In the genomic region with DNA sequence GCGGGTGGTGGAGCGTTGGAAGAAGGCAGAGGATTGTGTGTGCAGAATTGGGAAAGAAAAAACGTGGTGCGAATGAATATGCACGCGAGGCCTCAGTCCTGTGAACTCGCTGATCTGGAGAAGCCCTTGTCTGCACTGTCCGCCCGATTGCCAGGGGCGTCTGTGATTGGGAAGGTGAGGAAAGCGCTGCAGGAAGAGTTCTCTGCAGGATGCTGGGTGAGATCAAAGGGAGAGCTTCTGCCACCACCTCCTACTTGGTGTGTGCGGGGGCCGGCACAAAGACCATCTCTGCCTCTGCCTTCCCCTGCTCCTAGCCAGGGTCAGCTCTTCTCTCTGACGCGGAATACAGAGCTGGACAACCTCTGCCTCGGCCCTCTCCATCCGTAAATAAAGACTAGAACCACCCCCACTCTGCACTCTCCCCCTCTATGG, we compare ENCODE assay signal across 9 cellular contexts. TPM values are rescaled to one million over a fixed set of nuclear protein-coding genes. Genes with fewer than 3 reads are reported as not detected.
DNase-seq lines count a peak whose midpoint lies in the region; ATAC-seq and TF ChIP-seq lines count a peak whose summit lies in the region.
"Had no signal": no experiment of that assay in that cellular context is flagged by ENCODE, and none has a peak within 500 bp of the region (broad histone marks: within the 10 kb centered on the region; RNA-seq: fewer than 3 reads in every experiment).

No MANE protein-coding gene starts in this region.

- H3K36me3 Mint-ChIP-seq in naive thymus-derived CD8-positive, alpha-beta T cell, result peaks cover 0 to 11% (median 4%) of the 10 kb centered on the region in 3 donors

- no peak overlapping the region for H3K9ac ChIP-seq in Karpas-422 (ENCODE audit: low read length)

- H3K4me3 Mint-ChIP-seq in naive thymus-derived CD8-positive, alpha-beta T cell, result peak overlapping the region; percentile 72 to 98 (median 92)

- H3K4me1 ChIP-seq in BE2C (peaks cover 9% of the 10 kb centered on the region), Karpas-422 (ENCODE audit: low read length) (peaks cover 23% of the 10 kb centered on the region)
- H3K4me1 ChIP-seq: foreskin keratinocyte had no signal

- H3K4me3 ChIP-seq in BE2C (ENCODE audit: low read depth, low read length), result peak overlapping the region; percentile 53
- H3K4me3 ChIP-seq in Karpas-422 (ENCODE audit: low read length), result peak overlapping the region; percentile 34; the same call in 1 of the 2 replicates
- H3K4me3 ChIP-seq in dorsolateral prefrontal cortex, result peak overlapping the region; percentile 64 to 100 (median 98)

- DNase-seq in BE2C (no peak), Karpas-422 (no peak), dorsolateral prefrontal cortex (no peak), HCEC 1CT (no peak), cortex of kidney (lab: John Stamatoyannopoulos, UW) (no peak)
- no peak for DNase-seq in naive thymus-derived CD8-positive, alpha-beta T cell
- DNase-seq in stimulated activated CD4-positive, alpha-beta T cell treated with anti-CD3 and anti-CD28 coated beads, Interleukin-2, amount 100 ng/mL, for 24 hours, result no peak

- H3K27me3 ChIP-seq in BE2C (no peaks in the 10 kb centered on the region), Karpas-422 (ENCODE audit: low read length) (no peaks in the 10 kb centered on the region), dorsolateral prefrontal cortex (no peaks in the 10 kb centered on the region)
- H3K27me3 ChIP-seq: foreskin keratinocyte had no signal

- POLR2A ChIA-PET in naive thymus-derived CD8-positive, alpha-beta T cell (lab: Charles Lee), result interaction anchor here (0.6 to 1.7 kb wide), 13 partner anchors 12 to 1232 kb away, joined by 3 to 11 read pairs (median 3); a partner anchor contains a TSS

- H4K20me1 ChIP-seq in Karpas-422 (ENCODE audit: insufficient read depth, low read depth, low read length), result peaks cover 22% of the 10 kb centered on the region; the same call in 1 of the 2 replicates

- peak overlapping the region in 7 of 10 donors; percentile 57 to 98 (median 82) for H3K27ac Mint-ChIP-seq in naive thymus-derived CD8-positive, alpha-beta T cell

- no peaks in the 10 kb centered on the region for H3K9me2 ChIP-seq in Karpas-422 (replicated peaks; ENCODE audit: insufficient read depth, low read length)

- peaks cover 20 to 47% (median 42%) of the 10 kb centered on the region in 4 donors for H3K4me1 Mint-ChIP-seq in naive thymus-derived CD8-positive, alpha-beta T cell

- TF ChIP-seq CTCF in BE2C (IDR thresholded peaks at IDR 0.05; ENCODE audit: low read depth, low read length) (no peak), dorsolateral prefrontal cortex (IDR thresholded peaks at IDR 0.05 in 54 of 56, conservative IDR thresholded peaks at IDR 0.05 in 2 of 56; ENCODE audit: low read depth in 1 of 56, partially characterized antibody in 56 of 56) (no peak)

- no peak overlapping the region for H3K4me2 ChIP-seq in Karpas-422 (ENCODE audit: low read depth, low read length, poor library complexity, severe bottlenecking)

- no peak overlapping the region for H2AFZ ChIP-seq in Karpas-422 (ENCODE audit: low read length)

- H3K79me2 ChIP-seq in Karpas-422 (ENCODE audit: low read length), result peaks cover 41% of the 10 kb centered on the region

- peaks cover 0 to 1% (median 0%) of the 10 kb centered on the region in 5 donors for H3K27me3 Mint-ChIP-seq in naive thymus-derived CD8-positive, alpha-beta T cell

- no peaks in the 10 kb centered on the region for H3K9me3 ChIP-seq in BE2C
- H3K9me3 ChIP-seq in Karpas-422 (ENCODE audit: low read length), result no peaks in the 10 kb centered on the region

- no peaks in the 10 kb centered on the region for H3K36me3 ChIP-seq in BE2C
- H3K36me3 ChIP-seq in Karpas-422 (ENCODE audit: insufficient read depth, low read length), result no peaks in the 10 kb centered on the region; the same call in 1 of the 2 replicates

- intact Hi-C loops in dorsolateral prefrontal cortex (cut with DNase I), result loop anchor here (2.0 kb wide), 1 partner anchor 35 kb away; a partner anchor contains a TSS

- H3K27ac ChIP-seq in Karpas-422 (ENCODE audit: low read length) (no peak overlapping the region), dorsolateral prefrontal cortex (peak overlapping the region in 43 of 59 donors; percentile 17 to 93 (median 72))
- H3K27ac ChIP-seq: foreskin keratinocyte had no signal

- ATAC-seq in naive thymus-derived CD8-positive, alpha-beta T cell, result no peak
- ATAC-seq in HG03342 (IDR thresholded peaks at IDR 0.05; ENCODE audit: unreplicated experiment), result no peak

- H3K9me3 Mint-ChIP-seq in naive thymus-derived CD8-positive, alpha-beta T cell, result peaks cover 0 to 3% (median 0%) of the 10 kb centered on the region in 9 donors

RNA-seq across cellular contexts. Expression of a gene that starts 0.8 kb away (rescaled TPM):
- 319 TPM for polyA plus RNA-seq in BE2C (2012; ENCODE audit: insufficient read depth, insufficient read length, low read depth)
- total RNA-seq in Karpas-422 (2014; rRNA removed; shearing (Covaris generic); ENCODE audit: low replicate concordance), result 56.9 and 59.5 TPM in 2 replicates
- total RNA-seq in dorsolateral prefrontal cortex, result 100 to 1,000 TPM in 66 of 120 experiments, 10 to 100 TPM in 54; 64.5 to 128 (median 101) TPM
- total RNA-seq in naive thymus-derived CD8-positive, alpha-beta T cell, result 10 to 100 TPM; 63.6 to 73.5 TPM
- polyA plus RNA-seq in naive thymus-derived CD8-positive, alpha-beta T cell, result 10 to 100 TPM; 57.3 to 88.4 (median 60.6) TPM

RNA-seq across cellular contexts. Expression of a gene that starts 25.3 kb away (rescaled TPM):
- polyA plus RNA-seq in BE2C (2012; ENCODE audit: insufficient read depth, insufficient read length, low read depth), result 24.3 TPM
- total RNA-seq in Karpas-422 (2014; rRNA removed; shearing (Covaris generic); ENCODE audit: low replicate concordance), result 0.04 TPM in 1 of 2 replicates, not detected in the other
- 10 to 100 TPM in 1 of 120 experiments, 1 to 10 TPM in 118, under 1 TPM in 1; 0.95 to 15.2 (median 3.9) TPM for total RNA-seq in dorsolateral prefrontal cortex
- under 1 TPM; 0.11 to 0.18 TPM for total RNA-seq in naive thymus-derived CD8-positive, alpha-beta T cell
- not detected for polyA plus RNA-seq in naive thymus-derived CD8-positive, alpha-beta T cell
- total RNA-seq: foreskin keratinocyte had no signal
- polyA plus RNA-seq: foreskin keratinocyte had no signal

RNA-seq across cellular contexts. Expression of a gene that starts 29.6 kb away (rescaled TPM):
- not detected for polyA plus RNA-seq in BE2C (2012; ENCODE audit: insufficient read depth, insufficient read length, low read depth)
- total RNA-seq in Karpas-422 (2014; rRNA removed; shearing (Covaris generic); ENCODE audit: low replicate concordance), result not detected in 2 replicates
- total RNA-seq in dorsolateral prefrontal cortex, result 1 to 10 TPM in 7 of 120 experiments, under 1 TPM in 2, not detected in 111; 0.96 to 1.9 (median 1.1) TPM
- total RNA-seq in naive thymus-derived CD8-positive, alpha-beta T cell, result not detected
- polyA plus RNA-seq in naive thymus-derived CD8-positive, alpha-beta T cell, result not detected
- total RNA-seq: foreskin keratinocyte had no signal
- polyA plus RNA-seq: foreskin keratinocyte had no signal

RNA-seq across cellular contexts. Expression of a gene that starts 33.0 kb away (rescaled TPM):
- 0.68 TPM for polyA plus RNA-seq in BE2C (2012; ENCODE audit: insufficient read depth, insufficient read length, low read depth)
- 0.29 and 0.37 TPM in 2 replicates for total RNA-seq in Karpas-422 (2014; rRNA removed; shearing (Covaris generic); ENCODE audit: low replicate concordance)
- total RNA-seq in dorsolateral prefrontal cortex, result 1 to 10 TPM in 8 of 120 experiments, under 1 TPM in 61, not detected in 51; 0.14 to 1.6 (median 0.43) TPM
- total RNA-seq in naive thymus-derived CD8-positive, alpha-beta T cell, result not detected
- polyA plus RNA-seq in naive thymus-derived CD8-positive, alpha-beta T cell, result not detected
- total RNA-seq: foreskin keratinocyte had no signal
- polyA plus RNA-seq: foreskin keratinocyte had no signal

RNA-seq across cellular contexts. Expression of a gene that starts 34.5 kb away (rescaled TPM):
- 65.6 TPM for polyA plus RNA-seq in BE2C (2012; ENCODE audit: insufficient read depth, insufficient read length, low read depth)
- total RNA-seq in Karpas-422 (2014; rRNA removed; shearing (Covaris generic); ENCODE audit: low replicate concordance), result 26.7 and 34.6 TPM in 2 replicates
- 100 to 1,000 TPM in 58 of 120 experiments, 10 to 100 TPM in 62; 65.5 to 174 (median 99.8) TPM for total RNA-seq in dorsolateral prefrontal cortex
- 10 to 100 TPM; 65.3 to 73.3 TPM for total RNA-seq in naive thymus-derived CD8-positive, alpha-beta T cell
- polyA plus RNA-seq in naive thymus-derived CD8-positive, alpha-beta T cell, result 10 to 100 TPM in 1 of 3 donors, 1 to 10 TPM in 2; 5.1 to 11.8 (median 8.8) TPM

Comparison
In these comparisons a context has a peak if more than half of its experiments do, and no peak if none do; other contexts are left out.
1. H3K4me3 ChIP-seq: peak in every context shown above with its lines; median percentile 98 in dorsolateral prefrontal cortex; 53 in BE2C; 34 in Karpas-422.